ENCODE assay signal across 9 cellular contexts in the genomic region with DNA sequence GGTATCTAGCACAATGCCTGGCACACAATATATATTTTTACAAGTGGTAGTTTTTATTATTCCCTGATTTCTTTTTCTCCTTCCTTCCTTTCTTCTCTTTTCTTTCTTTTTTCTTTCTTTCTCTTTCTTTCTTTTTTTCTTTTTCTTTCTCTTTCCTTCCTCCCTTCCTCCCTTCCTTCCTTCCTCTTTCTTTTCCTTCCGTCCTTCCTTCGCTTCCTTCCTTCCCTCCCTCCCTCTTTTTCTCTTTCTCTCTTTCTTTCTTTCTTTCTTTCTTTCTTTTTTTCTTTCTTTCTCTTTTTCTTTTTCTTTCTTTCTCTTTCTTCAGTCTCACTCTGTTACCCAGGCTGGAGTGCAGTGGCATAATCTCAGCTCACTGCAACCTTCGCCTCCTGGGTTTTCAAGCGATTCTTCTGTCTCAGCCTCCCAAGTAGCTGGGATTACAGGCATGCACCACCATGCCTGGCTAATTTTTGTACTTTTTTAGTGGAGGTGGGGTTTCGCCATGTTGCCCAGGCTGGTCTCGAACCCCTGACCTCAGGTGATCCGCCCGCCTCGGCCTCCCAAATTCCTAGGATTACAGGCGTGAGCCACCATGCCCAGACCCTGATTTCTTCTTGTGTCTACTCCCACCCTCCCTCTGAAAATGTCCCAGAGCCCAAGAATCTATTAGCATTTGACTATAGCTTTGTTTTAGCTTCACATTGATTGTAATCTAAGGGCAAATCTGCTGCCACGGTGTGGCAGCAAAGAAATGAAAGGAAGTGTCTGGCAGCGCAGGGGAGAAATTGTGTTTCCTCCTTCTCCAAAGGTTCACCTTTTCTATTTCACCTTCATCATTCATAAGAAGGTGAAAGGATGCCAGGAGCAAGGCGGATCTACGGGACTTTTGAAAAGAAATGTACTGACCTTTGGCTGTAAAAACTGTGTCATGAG. TPM values are rescaled to one million over a fixed set of nuclear protein-coding genes. Genes with fewer than 3 reads are reported as not detected.
A peak's percentile ranks its signal among the peaks of the same experiment; 100 is the strongest.
DNase-seq lines count a peak whose midpoint lies in the region; ATAC-seq and TF ChIP-seq lines count a peak whose summit lies in the region.
"Had no signal": no experiment of that assay in that cellular context is flagged by ENCODE, and none has a peak within 500 bp of the region (broad histone marks: within the 10 kb centered on the region; RNA-seq: fewer than 3 reads in every experiment).

No MANE protein-coding gene starts in this region.

- H3K27me3 Mint-ChIP-seq in stimulated activated naive B cell treated with anti-CD40 and anti-IgM and Interleukin-4, amounts not matched to agents 10 μg/mL and 1 μg/mL and 100 μg/mL, for 72 hours: no peaks in the 10 kb centered on the region
- H3K27me3 Mint-ChIP-seq in glutamatergic neuron (ENCODE audit: unreplicated experiment): peaks cover 1% of the 10 kb centered on the region
- H3K27me3 Mint-ChIP-seq: activated naive CD4-positive, alpha-beta T cell treated with anti-CD3 and anti-CD28 coated beads, Interleukin-2, amount 50 U/mL, for 24 hours had no signal

- no peaks in the 10 kb centered on the region for H3K9me3 Mint-ChIP-seq in stimulated activated naive B cell treated with anti-CD40 and anti-IgM and Interleukin-4, amounts not matched to agents 10 μg/mL and 1 μg/mL and 100 μg/mL, for 72 hours
- H3K9me3 Mint-ChIP-seq in glutamatergic neuron (ENCODE audit: unreplicated experiment): peaks cover under 1% of the 10 kb centered on the region
- H3K9me3 Mint-ChIP-seq: activated naive CD4-positive, alpha-beta T cell treated with anti-CD3 and anti-CD28 coated beads, Interleukin-2, amount 50 U/mL, for 24 hours had no signal

- H3K36me3 ChIP-seq in body of pancreas (replicated peaks in 1 of 2; ENCODE audit: insufficient read depth in 1 of 2, low read depth in 2 of 2): no peaks in the 10 kb centered on the region

- peak overlapping the region; percentile 86 for H3K27ac Mint-ChIP-seq in stimulated activated naive B cell treated with anti-CD40 and anti-IgM and Interleukin-4, amounts not matched to agents 10 μg/mL and 1 μg/mL and 100 μg/mL, for 72 hours
- no peak overlapping the region for H3K27ac Mint-ChIP-seq in glutamatergic neuron (ENCODE audit: unreplicated experiment)
- H3K27ac Mint-ChIP-seq: activated naive CD4-positive, alpha-beta T cell treated with anti-CD3 and anti-CD28 coated beads, Interleukin-2, amount 50 U/mL, for 24 hours had no signal

- no peaks in the 10 kb centered on the region for H3K27me3 ChIP-seq in body of pancreas

- H3K4me3 ChIP-seq in coronary artery: peak overlapping the region; percentile 56
- no peak overlapping the region for H3K4me3 ChIP-seq in body of pancreas

- H3K36me3 Mint-ChIP-seq in stimulated activated naive B cell treated with anti-CD40 and anti-IgM and Interleukin-4, amounts not matched to agents 10 μg/mL and 1 μg/mL and 100 μg/mL, for 72 hours: no peaks in the 10 kb centered on the region
- H3K36me3 Mint-ChIP-seq in glutamatergic neuron (ENCODE audit: unreplicated experiment): no peaks in the 10 kb centered on the region
- H3K36me3 Mint-ChIP-seq: activated naive CD4-positive, alpha-beta T cell treated with anti-CD3 and anti-CD28 coated beads, Interleukin-2, amount 50 U/mL, for 24 hours had no signal

- peaks cover 24 to 44% of the 10 kb centered on the region in 2 donors for H3K4me1 Mint-ChIP-seq in stimulated activated naive B cell treated with anti-CD40 and anti-IgM and Interleukin-4, amounts not matched to agents 10 μg/mL and 1 μg/mL and 100 μg/mL, for 72 hours
- H3K4me1 Mint-ChIP-seq in glutamatergic neuron (ENCODE audit: low read depth, unreplicated experiment): no peaks in the 10 kb centered on the region
- H3K4me1 Mint-ChIP-seq: activated naive CD4-positive, alpha-beta T cell treated with anti-CD3 and anti-CD28 coated beads, Interleukin-2, amount 50 U/mL, for 24 hours had no signal

- ATAC-seq in GM19395 (IDR thresholded peaks at IDR 0.05; ENCODE audit: unreplicated experiment) (peak; percentile 25), HG03342 (IDR thresholded peaks at IDR 0.05; ENCODE audit: unreplicated experiment) (peak; percentile 33), body of pancreas (no peak)
- ATAC-seq in stimulated activated naive B cell treated with anti-CD40 and anti-IgM and Interleukin-4, amounts not matched to agents 10 μg/mL and 1 μg/mL and 100 μg/mL, for 72 hours (replicated peaks): peak; percentile 47 to 63

- H3K4me1 ChIP-seq in body of pancreas: peaks cover 14% of the 10 kb centered on the region

- intact Hi-C loops in body of pancreas (cut with DNase I): no loop called here

- peak overlapping the region; percentile 36 to 76 for H3K4me3 Mint-ChIP-seq in stimulated activated naive B cell treated with anti-CD40 and anti-IgM and Interleukin-4, amounts not matched to agents 10 μg/mL and 1 μg/mL and 100 μg/mL, for 72 hours
- H3K4me3 Mint-ChIP-seq in glutamatergic neuron (ENCODE audit: unreplicated experiment): no peak overlapping the region
- H3K4me3 Mint-ChIP-seq: activated naive CD4-positive, alpha-beta T cell treated with anti-CD3 and anti-CD28 coated beads, Interleukin-2, amount 50 U/mL, for 24 hours had no signal

- no peaks in the 10 kb centered on the region for H3K9me3 ChIP-seq in body of pancreas

- 80 to 84% methylated on average over 14 of the region's 14 CpGs for WGBS in body of pancreas, 2 donors

- peak overlapping the region; percentile 17 to 67 for H3K27ac ChIP-seq in coronary artery
- H3K27ac ChIP-seq in body of pancreas: peak overlapping the region in 1 of 4 donors; percentile 3

- TF ChIP-seq CTCF in coronary artery (IDR thresholded peaks at IDR 0.05) (no peak), glutamatergic neuron (IDR thresholded peaks at IDR 0.05; ENCODE audit: partially characterized antibody, unreplicated experiment) (no peak), GM20000 (IDR thresholded peaks at IDR 0.05; ENCODE audit: extremely low read depth, missing control alignments) (no peak), body of pancreas (IDR thresholded peaks at IDR 0.05) (no peak)

- no peak for TF ChIP-seq POLR2A in body of pancreas (IDR thresholded peaks at IDR 0.05)

- DNase-seq in coronary artery (ENCODE audit: low spot score) (no peak), glutamatergic neuron (no peak), NCI-H1436 treated with DMSO at 0.1 percent for 48 hours (lab: John Stamatoyannopoulos, UW) (no peak), GM20000 (ENCODE audit: low spot score) (no peak), body of pancreas (no peak)
- peak; percentile 40 for DNase-seq in stimulated activated naive B cell treated with anti-CD40 and anti-IgM and Interleukin-4, amounts not matched to agents 10 μg/mL and 1 μg/mL and 100 μg/mL, for 72 hours

RNA-seq across cellular contexts. Expression of a gene that starts 19.9 kb away (rescaled TPM):
- total RNA-seq in glutamatergic neuron (ENCODE audit: unreplicated experiment): 15.0 TPM
- total RNA-seq in body of pancreas: 10 to 100 TPM in 1 of 2 donors, 1 to 10 TPM in 1; 7.8 to 15.2 TPM

RNA-seq across cellular contexts. Expression of a gene that starts 47.5 kb away (rescaled TPM):
- total RNA-seq in glutamatergic neuron (ENCODE audit: unreplicated experiment): 19.6 TPM
- 1 to 10 TPM; 4.6 to 6.2 TPM for total RNA-seq in body of pancreas

RNA-seq across cellular contexts. Expression of a gene that starts 47.6 kb away (rescaled TPM):
- 9.0 TPM for total RNA-seq in glutamatergic neuron (ENCODE audit: unreplicated experiment)
- total RNA-seq in body of pancreas: 1 to 10 TPM; 4.2 to 8.2 TPM
